Comparison of ENCODE assay signal across 10 cellular contexts in genomic region chr4:184437988-184438774, GRCh38. TPM values are rescaled to one million over a fixed set of nuclear protein-coding genes. Genes with fewer than 3 reads are reported as not detected.
DNase-seq lines count a peak whose midpoint lies in the region; ATAC-seq and TF ChIP-seq lines count a peak whose summit lies in the region.
"Had no signal": no experiment of that assay in that cellular context is flagged by ENCODE, and none has a peak within 500 bp of the region (broad histone marks: within the 10 kb centered on the region; RNA-seq: fewer than 3 reads in every experiment).

No MANE protein-coding gene starts in this region.

- H3K4me3 Mint-ChIP-seq in HFFc6: no peak overlapping the region

- intact Hi-C loops in dorsolateral prefrontal cortex (cut with DNase I): no loop called here

- H4K20me1 ChIP-seq in OCI-LY3 (ENCODE audit: insufficient read depth, low read length): peaks cover 37% of the 10 kb centered on the region

- peak overlapping the region; percentile 52 for H3K4me2 ChIP-seq in OCI-LY3 (ENCODE audit: low read length)

- peak; percentile 64 for DNase-seq in DMS79 treated with DMSO at 0.1 percent for 48 hours (lab: John Stamatoyannopoulos, UW)
- no peak for DNase-seq in lung (ENCODE audit: low spot score)
- no peak for DNase-seq in HFFc6
- no peak for DNase-seq in dorsolateral prefrontal cortex
- DNase-seq in RKO (ENCODE audit: low spot score): no peak
- DNase-seq: activated T-cell treated with anti-CD3 and anti-CD28 coated beads, Interleukin-2, amount 50 U/mL, for 48 hours; Right ventricle myocardium superior had no signal

- no peak overlapping the region for H3K9ac ChIP-seq in OCI-LY3 (ENCODE audit: low read length)

- no peaks in the 10 kb centered on the region for H3K9me3 Mint-ChIP-seq in HFFc6

- H3K27me3 ChIP-seq in OCI-LY3 (ENCODE audit: low read depth, low read length) (no peaks in the 10 kb centered on the region), lung (ENCODE audit: control insufficient read depth, insufficient read depth) (no peaks in the 10 kb centered on the region), dorsolateral prefrontal cortex (no peaks in the 10 kb centered on the region)

- H3K9me3 ChIP-seq in OCI-LY3 (ENCODE audit: insufficient read depth, low read length) (no peaks in the 10 kb centered on the region), lung (ENCODE audit: control insufficient read depth in 2 of 2, insufficient read depth in 1 of 2, low read length in 1 of 2) (no peaks in the 10 kb centered on the region)

- H3K36me3 Mint-ChIP-seq in HFFc6 (ENCODE audit: low read depth): peaks cover 2% of the 10 kb centered on the region; the same call in 1 of the 2 replicates

- H3K27ac Mint-ChIP-seq in HFFc6: no peak overlapping the region

- no peaks in the 10 kb centered on the region for H3K36me3 ChIP-seq in OCI-LY3 (replicated peaks; ENCODE audit: low read depth, low read length)
- H3K36me3 ChIP-seq in lung (ENCODE audit: control insufficient read depth in 2 of 2, insufficient read depth in 2 of 2, low read length in 2 of 2): no peaks in the 10 kb centered on the region

- no peak overlapping the region for H2AFZ ChIP-seq in OCI-LY3 (ENCODE audit: low read depth, low read length)

- peak overlapping the region; percentile 11; the same call in 1 of the 2 replicates for H3K27ac ChIP-seq in OCI-LY3 (ENCODE audit: low read length)
- H3K27ac ChIP-seq in lung (ENCODE audit: low read depth in 1 of 2, low read length in 1 of 2): peak overlapping the region in 1 of 2 donors; percentile 42
- H3K27ac ChIP-seq in dorsolateral prefrontal cortex: peak overlapping the region in 20 of 59 donors; percentile 4 to 57 (median 22)

- ATAC-seq in HG03378 (IDR thresholded peaks at IDR 0.05; ENCODE audit: unreplicated experiment) (peak; percentile 56), lung (ENCODE audit: insufficient read depth, low FRiP score) (peak; percentile 55), HG02981 (IDR thresholded peaks at IDR 0.05; ENCODE audit: unreplicated experiment) (no peak)

- peaks cover 43% of the 10 kb centered on the region for H3K4me1 Mint-ChIP-seq in HFFc6 (ENCODE audit: low read depth)

- H3K4me3 ChIP-seq in OCI-LY3 (ENCODE audit: low read length): 0 out of 2 replicates have a peak overlapping the region, but pooled peaks have one; percentile 16
- no peak overlapping the region for H3K4me3 ChIP-seq in lung
- H3K4me3 ChIP-seq in dorsolateral prefrontal cortex: no peak overlapping the region

- H3K79me2 ChIP-seq in OCI-LY3 (ENCODE audit: low read length): peaks cover 89% of the 10 kb centered on the region

- TF ChIP-seq CTCF in OCI-LY3 (IDR thresholded peaks at IDR 0.05; ENCODE audit: low read depth, low read length) (no peak; the same call in 1 of the 2 replicates), lung (IDR thresholded peaks at IDR 0.05; ENCODE audit: control extremely low read depth, extremely low read depth) (no peak), HFFc6 (IDR thresholded peaks at IDR 0.05) (no peak), dorsolateral prefrontal cortex (IDR thresholded peaks at IDR 0.05 in 54 of 56, conservative IDR thresholded peaks at IDR 0.05 in 2 of 56; ENCODE audit: low read depth in 1 of 56, partially characterized antibody in 56 of 56) (no peak)

- peaks cover 1% of the 10 kb centered on the region; the same call in 1 of the 2 replicates for H3K27me3 Mint-ChIP-seq in HFFc6 (ENCODE audit: insufficient read depth)

- H3K4me1 ChIP-seq in OCI-LY3 (ENCODE audit: low read length) (peaks cover 18% of the 10 kb centered on the region), lung (ENCODE audit: control insufficient read depth in 2 of 2, insufficient read depth in 2 of 2, low read length in 2 of 2) (peaks cover 22 to 33% of the 10 kb centered on the region in 2 donors)

- 29 to 46% methylated on average over 12 of the region's 12 CpGs for WGBS in lung, 2 donors

RNA-seq across cellular contexts. Expression of gene IRF2, which starts 36.2 kb away (rescaled TPM):
- 10 to 100 TPM; 30.7 to 65.8 TPM for total RNA-seq in lung
- polyA plus RNA-seq in lung: 10 to 100 TPM; 16.4 to 55.4 TPM
- total RNA-seq in HFFc6 (2021; fragmentation: NEBNext Ultra II Directional; extraction: Animal tissue kit (Norgen Biotek cat#: 25700)): 10 to 100 TPM; 13.4 to 24.0 (median 19.7) TPM
- 10 to 100 TPM; 18.8 to 61.7 (median 33.1) TPM for total RNA-seq in dorsolateral prefrontal cortex
